In the genomic region with DNA sequence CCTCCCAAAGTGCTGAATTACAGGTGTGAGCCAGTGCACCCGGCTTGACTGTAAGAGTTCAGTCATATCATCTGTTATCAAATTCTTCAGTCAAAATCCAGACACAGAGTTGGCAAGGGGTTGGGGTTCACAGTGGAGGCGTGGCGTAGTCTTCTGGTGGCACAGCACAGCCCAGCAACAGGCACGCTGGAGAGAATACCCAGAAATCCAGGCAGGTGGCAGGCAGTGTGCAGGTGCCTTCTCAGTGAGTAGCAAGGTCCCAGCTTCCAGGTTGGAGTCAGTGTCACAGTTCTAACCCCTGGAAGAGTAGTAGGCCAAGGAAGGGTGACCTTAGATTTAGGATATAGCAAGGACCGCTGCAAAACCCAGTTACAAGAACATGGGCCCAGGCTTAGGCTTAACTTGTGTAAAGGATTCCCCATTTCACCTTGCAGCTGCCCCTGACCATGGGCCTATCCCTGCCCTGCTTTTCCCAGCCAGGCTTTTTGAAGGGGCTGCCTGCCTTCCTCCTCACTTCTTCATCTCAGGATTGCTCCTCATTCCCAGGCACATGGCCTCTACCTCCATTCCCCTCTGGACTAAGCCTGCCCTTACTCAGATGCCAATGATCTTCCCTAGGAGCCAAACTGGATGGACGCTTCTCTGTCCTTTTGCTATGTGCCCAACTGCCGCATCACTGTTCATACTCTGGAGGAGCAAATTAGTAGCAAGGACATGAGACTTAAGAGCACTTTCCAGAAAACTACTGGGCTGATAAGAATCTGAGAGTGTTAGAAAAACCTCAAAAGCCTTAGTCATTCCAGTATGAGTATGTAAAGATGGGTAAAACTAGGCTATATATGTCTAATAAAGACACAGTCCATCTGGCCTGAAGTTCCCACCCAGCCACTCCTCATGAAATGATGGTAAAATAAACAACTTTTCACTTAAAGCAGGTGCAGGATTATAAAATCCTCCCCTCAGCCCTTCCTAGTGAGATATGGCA, we compare ENCODE assay signal across 14 cellular contexts. TPM values are rescaled to one million over a fixed set of nuclear protein-coding genes. Genes with fewer than 3 reads are reported as not detected.
A peak's percentile ranks its signal among the peaks of the same experiment; 100 is the strongest.
DNase-seq lines count a peak whose midpoint lies in the region; ATAC-seq and TF ChIP-seq lines count a peak whose summit lies in the region.
"Had no signal": no experiment of that assay in that cellular context is flagged by ENCODE, and none has a peak within 500 bp of the region (broad histone marks: within the 10 kb centered on the region; RNA-seq: fewer than 3 reads in every experiment).

No MANE protein-coding gene starts in this region.

- intact Hi-C loops in activated T-helper 2 cell treated with anti-CD3 and anti-CD28 coated beads, Interferon-gamma antibody, Interleukin-2, Interleukin-4, amounts not matched to agents 10 μg/mL and 5 μg/mL and 100 μg/mL, durations not matched to agents 14 hours and 24 hours and 36 hours (cut with micrococcal nuclease), result no loop called here
- intact Hi-C loops in psoas muscle (cut with DNase I), result no loop called here

- WGBS in psoas muscle, 3 donors, result 86 to 90% (median 87%) methylated on average over 7 of the region's 7 CpGs

- TF ChIP-seq CTCF in psoas muscle (IDR thresholded peaks at IDR 0.05), result no peak

- no peaks in the 10 kb centered on the region for H3K27me3 Mint-ChIP-seq in activated T-cell treated with anti-CD3 and anti-CD28 coated beads, Interleukin-2, amount 50 U/mL, for 24 hours
- no peaks in the 10 kb centered on the region for H3K27me3 Mint-ChIP-seq in activated T-cell treated with anti-CD3 and anti-CD28 coated beads, Interleukin-2, amount 50 U/mL, for 4 hours (ENCODE audit: low read depth)
- H3K27me3 Mint-ChIP-seq in activated T-helper 2 cell treated with anti-CD3 and anti-CD28 coated beads, Interferon-gamma antibody, Interleukin-2, Interleukin-4, amounts not matched to agents 10 μg/mL and 5 μg/mL and 100 μg/mL, durations not matched to agents 14 hours and 24 hours and 36 hours (ENCODE audit: low read depth), result no peaks in the 10 kb centered on the region
- H3K27me3 Mint-ChIP-seq: T-cell had no signal

- no peak overlapping the region for H3K4me3 Mint-ChIP-seq in activated T-cell treated with anti-CD3 and anti-CD28 coated beads, Interleukin-2, amount 50 U/mL, for 24 hours
- no peak overlapping the region for H3K4me3 Mint-ChIP-seq in activated T-cell treated with anti-CD3 and anti-CD28 coated beads, Interleukin-2, amount 50 U/mL, for 4 hours
- H3K4me3 Mint-ChIP-seq in activated T-helper 2 cell treated with anti-CD3 and anti-CD28 coated beads, Interferon-gamma antibody, Interleukin-2, Interleukin-4, amounts not matched to agents 10 μg/mL and 5 μg/mL and 100 μg/mL, durations not matched to agents 14 hours and 24 hours and 36 hours (ENCODE audit: low read depth), result no peak overlapping the region
- H3K4me3 Mint-ChIP-seq: T-cell had no signal

- H3K4me3 ChIP-seq in psoas muscle, result no peak overlapping the region
- H3K4me3 ChIP-seq: uterus had no signal

- CTCF ChIA-PET in HEK293T (lab: Yijun Ruan, JAX), result no interaction called here

- no peaks in the 10 kb centered on the region for H3K27me3 ChIP-seq in psoas muscle (ENCODE audit: insufficient read depth in 3 of 3, low read length in 2 of 3)
- H3K27me3 ChIP-seq: uterus had no signal

- peaks cover 16% of the 10 kb centered on the region for H3K4me1 ChIP-seq in psoas muscle
- H3K4me1 ChIP-seq: uterus had no signal

- ATAC-seq in activated T-cell treated with anti-CD3 and anti-CD28 coated beads, Interleukin-2, amount 50 U/mL, for 4 hours, result no peak
- ATAC-seq in GM21529 (IDR thresholded peaks at IDR 0.05; ENCODE audit: unreplicated experiment) (peak; percentile 49), psoas muscle (no peak), GM19397 (IDR thresholded peaks at IDR 0.05; ENCODE audit: unreplicated experiment) (no peak)
- ATAC-seq: T-cell had no signal

- DNase-seq in activated T-cell treated with anti-CD3 and anti-CD28 coated beads, Interleukin-2, amount 50 U/mL, for 24 hours, result no peak
- no peak for DNase-seq in activated T-cell treated with anti-CD3 and anti-CD28 coated beads, Interleukin-2, amount 50 U/mL, for 4 hours
- no peak for DNase-seq in activated T-helper 2 cell treated with anti-CD3 and anti-CD28 coated beads, Interferon-gamma antibody, Interleukin-2, Interleukin-4, amounts not matched to agents 10 μg/mL and 5 μg/mL and 100 μg/mL, durations not matched to agents 14 hours and 24 hours and 36 hours (ENCODE audit: low spot score)
- DNase-seq in psoas muscle (no peak), HEK293T (ENCODE audit: extremely low spot score) (no peak), SIG-M5 treated with dmso at 0.1 percent for 504 hours (lab: John Stamatoyannopoulos, UW; ENCODE audit: unreplicated experiment) (no peak)
- DNase-seq: activated CD4-positive, alpha-beta T cell treated with anti-CD3 and anti-CD28 coated beads, Interleukin-2, amount 50 U/mL, for 4 hours; amniotic stem cell; DMS79 treated with DMSO at 0.1 percent for 48 hours; T-cell; uterus had no signal

- H3K27ac ChIP-seq in psoas muscle, result peak overlapping the region; percentile 78
- H3K27ac ChIP-seq: KMS-11, uterus had no signal

- peaks cover 0 to 19% of the 10 kb centered on the region in 2 donors for H3K36me3 ChIP-seq in psoas muscle (ENCODE audit: insufficient read depth in 1 of 2, low read depth in 1 of 2)
- H3K36me3 ChIP-seq: uterus had no signal

- H3K9me3 Mint-ChIP-seq in activated T-cell treated with anti-CD3 and anti-CD28 coated beads, Interleukin-2, amount 50 U/mL, for 24 hours, result no peaks in the 10 kb centered on the region
- no peaks in the 10 kb centered on the region for H3K9me3 Mint-ChIP-seq in activated T-cell treated with anti-CD3 and anti-CD28 coated beads, Interleukin-2, amount 50 U/mL, for 4 hours
- H3K9me3 Mint-ChIP-seq in activated T-helper 2 cell treated with anti-CD3 and anti-CD28 coated beads, Interferon-gamma antibody, Interleukin-2, Interleukin-4, amounts not matched to agents 10 μg/mL and 5 μg/mL and 100 μg/mL, durations not matched to agents 14 hours and 24 hours and 36 hours, result no peaks in the 10 kb centered on the region
- H3K9me3 Mint-ChIP-seq: T-cell had no signal

- peak overlapping the region; percentile 77 for H3K27ac Mint-ChIP-seq in activated T-cell treated with anti-CD3 and anti-CD28 coated beads, Interleukin-2, amount 50 U/mL, for 24 hours
- H3K27ac Mint-ChIP-seq in activated T-helper 2 cell treated with anti-CD3 and anti-CD28 coated beads, Interferon-gamma antibody, Interleukin-2, Interleukin-4, amounts not matched to agents 10 μg/mL and 5 μg/mL and 100 μg/mL, durations not matched to agents 14 hours and 24 hours and 36 hours, result peak overlapping the region; percentile 44

- POLR2A ChIA-PET in HEK293T (lab: Yijun Ruan, JAX), result no interaction called here

- no peaks in the 10 kb centered on the region for H3K9me3 ChIP-seq in psoas muscle
- H3K9me3 ChIP-seq: uterus had no signal

- peaks cover 55% of the 10 kb centered on the region for H3K36me3 Mint-ChIP-seq in activated T-cell treated with anti-CD3 and anti-CD28 coated beads, Interleukin-2, amount 50 U/mL, for 24 hours (ENCODE audit: low read depth)
- peaks cover 25% of the 10 kb centered on the region for H3K36me3 Mint-ChIP-seq in activated T-cell treated with anti-CD3 and anti-CD28 coated beads, Interleukin-2, amount 50 U/mL, for 4 hours (ENCODE audit: insufficient read depth)
- peaks cover 21% of the 10 kb centered on the region for H3K36me3 Mint-ChIP-seq in activated T-helper 2 cell treated with anti-CD3 and anti-CD28 coated beads, Interferon-gamma antibody, Interleukin-2, Interleukin-4, amounts not matched to agents 10 μg/mL and 5 μg/mL and 100 μg/mL, durations not matched to agents 14 hours and 24 hours and 36 hours (ENCODE audit: low read depth)

- H3K4me1 Mint-ChIP-seq in activated T-cell treated with anti-CD3 and anti-CD28 coated beads, Interleukin-2, amount 50 U/mL, for 24 hours (ENCODE audit: low read depth), result peaks cover 11% of the 10 kb centered on the region
- H3K4me1 Mint-ChIP-seq in activated T-cell treated with anti-CD3 and anti-CD28 coated beads, Interleukin-2, amount 50 U/mL, for 4 hours (ENCODE audit: low read depth), result peaks cover 4% of the 10 kb centered on the region
- H3K4me1 Mint-ChIP-seq in activated T-helper 2 cell treated with anti-CD3 and anti-CD28 coated beads, Interferon-gamma antibody, Interleukin-2, Interleukin-4, amounts not matched to agents 10 μg/mL and 5 μg/mL and 100 μg/mL, durations not matched to agents 14 hours and 24 hours and 36 hours (ENCODE audit: low read depth), result peaks cover 15% of the 10 kb centered on the region

TF ChIP-seq in HEK293T, 16 proteins besides CTCF, POLR2A, EP300 and RAD21:
- TF ChIP-seq CTBP1 (IDR thresholded peaks at IDR 0.05; ENCODE audit: borderline replicate concordance) (no peak), SUZ12 (IDR thresholded peaks at IDR 0.05) (no peak), L3MBTL2 (conservative IDR thresholded peaks at IDR 0.05) (no peak), ELF4 (IDR thresholded peaks at IDR 0.05) (no peak)

RNA-seq across cellular contexts. Expression of a gene that starts 30.3 kb away (rescaled TPM):
- 1 to 10 TPM; 7.2 to 9.8 (median 9.1) TPM for total RNA-seq in activated T-cell treated with anti-CD3 and anti-CD28 coated beads, Interleukin-2, amount 50 U/mL, for 4 hours
- total RNA-seq in activated T-helper 2 cell treated with anti-CD3 and anti-CD28 coated beads, Interferon-gamma antibody, Interleukin-2, Interleukin-4, amounts not matched to agents 10 μg/mL and 5 μg/mL and 100 μg/mL, durations not matched to agents 14 hours and 24 hours and 36 hours, result 11.0 and 11.8 TPM in 2 replicates
- 1 to 10 TPM; 3.7 to 8.6 (median 7.5) TPM for total RNA-seq in psoas muscle
- polyA plus RNA-seq in psoas muscle, result 10 to 100 TPM; 11.5 to 16.8 (median 12.7) TPM
